ENCODE assay signal across 16 cellular contexts in the genomic region with DNA sequence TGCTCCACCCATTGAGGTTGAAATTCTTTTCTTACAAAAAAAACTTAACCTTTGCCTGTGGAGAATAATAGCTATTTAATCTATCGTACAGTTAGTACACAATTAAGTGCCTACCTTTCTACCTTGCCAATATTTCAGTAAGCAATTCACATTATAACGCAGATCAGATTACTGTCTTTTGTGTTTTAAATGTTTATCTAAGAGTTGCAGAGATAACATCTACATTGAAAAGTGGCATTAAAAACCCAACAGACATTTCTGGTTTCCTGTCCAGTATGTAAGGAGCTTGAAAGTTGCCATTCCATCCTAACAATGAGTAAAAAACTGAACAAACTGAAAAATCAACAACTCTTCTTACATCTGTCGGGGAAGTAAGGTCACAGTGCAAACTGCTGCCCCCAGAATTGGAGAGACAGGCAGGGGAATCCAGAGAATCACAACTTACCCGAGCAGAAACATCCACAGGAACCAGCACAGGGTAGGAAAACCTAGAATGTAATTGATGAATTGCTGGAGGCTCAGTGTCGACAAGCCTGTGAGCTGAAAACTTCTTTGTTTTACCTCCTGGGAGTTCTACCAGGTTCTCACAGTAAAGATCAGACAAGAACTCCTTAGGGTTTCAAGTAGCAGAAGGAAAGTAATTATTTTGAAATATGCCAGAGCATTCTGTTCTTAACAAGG. TPM values are rescaled to one million over a fixed set of nuclear protein-coding genes. Genes with fewer than 3 reads are reported as not detected.
DNase-seq lines count a peak whose midpoint lies in the region; ATAC-seq and TF ChIP-seq lines count a peak whose summit lies in the region.
"Had no signal": no experiment of that assay in that cellular context is flagged by ENCODE, and none has a peak within 500 bp of the region (broad histone marks: within the 10 kb centered on the region; RNA-seq: fewer than 3 reads in every experiment).

No MANE protein-coding gene starts in this region.

- no peak for TF ChIP-seq RAD21 in SK-N-SH (IDR thresholded peaks at IDR 0.05; ENCODE audit: low read length)

- WGBS in SK-N-SH (ENCODE audit: low lambda C conversion rate), result 17% methylated on average over 5 of the region's 5 CpGs

- H3K27ac ChIP-seq in SK-N-SH (ENCODE audit: low read depth in 2 of 2, low read length in 1 of 2), result no peak overlapping the region
- H3K27ac ChIP-seq in parathyroid adenoma, result no peak overlapping the region
- H3K27ac ChIP-seq: neutrophil, sigmoid colon, uterus had no signal

- H3K36me3 ChIP-seq in SK-N-SH (replicated peaks in 1 of 2; ENCODE audit: control insufficient read depth in 1 of 2, insufficient read depth in 2 of 2, low read length in 1 of 2) (no peaks in the 10 kb centered on the region), parathyroid adenoma (ENCODE audit: control insufficient read depth, insufficient read depth, low read length) (no peaks in the 10 kb centered on the region)
- H3K36me3 ChIP-seq: neutrophil, sigmoid colon, uterus had no signal

- ATAC-seq in SK-N-SH treated with all-trans-retinoic acid at 6 μM for 48 hours, result peak; percentile 82
- ATAC-seq: stimulated activated naive B cell treated with anti-CD40 and anti-IgM and Interleukin-4, amounts not matched to agents 10 μg/mL and 1 μg/mL and 100 μg/mL, for 72 hours had no signal

- DNase-seq in SK-N-SH, result no peak
- peak; percentile 45 for DNase-seq in NCI-H2196 (lab: John Stamatoyannopoulos, UW; ENCODE audit: unreplicated experiment)
- peak; percentile 5 for DNase-seq in dermis blood vessel endothelial cell
- DNase-seq in GM13976 (ENCODE audit: low spot score), result no peak
- no peak for DNase-seq in nucleus accumbens (lab: John Stamatoyannopoulos, UW)
- no peak for DNase-seq in DMS 273 (lab: John Stamatoyannopoulos, UW; ENCODE audit: unreplicated experiment)
- DNase-seq: CD4-positive, alpha-beta memory T cell; NCI-H524; sigmoid colon; stimulated activated naive B cell treated with anti-CD40 and anti-IgM and Interleukin-4, amounts not matched to agents 10 μg/mL and 1 μg/mL and 100 μg/mL, for 72 hours; T-helper 1 cell; uterus had no signal

- H3K9me2 ChIP-seq in SK-N-SH, result no peaks in the 10 kb centered on the region

- no peaks in the 10 kb centered on the region for H3F3A ChIP-seq in SK-N-SH (replicated peaks; ENCODE audit: insufficient read depth)

- in situ Hi-C loops in GM13976 (cut with MboI; ENCODE audit: low sequenced_read_pairs, unreplicated experiment), result no loop called here

- H3K4me1 ChIP-seq in SK-N-SH (ENCODE audit: control insufficient read depth in 1 of 2, insufficient read depth in 2 of 2, low read depth in 1 of 2, low read length in 1 of 2) (peaks cover 0 to 2% of the 10 kb centered on the region in 2 experiments; a peak in 1 of 4 replicates), parathyroid adenoma (peaks cover 3% of the 10 kb centered on the region)
- H3K4me1 ChIP-seq: sigmoid colon, uterus had no signal

- TF ChIP-seq EP300 in SK-N-SH (IDR thresholded peaks at IDR 0.05; ENCODE audit: borderline replicate concordance in 1 of 2, low read depth in 1 of 2, low read length in 1 of 2), result no peak

- no peaks in the 10 kb centered on the region for H3K27me3 ChIP-seq in SK-N-SH (ENCODE audit: insufficient read depth)
- no peaks in the 10 kb centered on the region for H3K27me3 ChIP-seq in parathyroid adenoma (ENCODE audit: control insufficient read depth, insufficient read depth, low read length)
- H3K27me3 ChIP-seq: neutrophil, sigmoid colon, uterus had no signal

- H2AFZ ChIP-seq in SK-N-SH (ENCODE audit: low read depth) (no peak overlapping the region), parathyroid adenoma (peak overlapping the region; percentile 53)

- H3K9ac ChIP-seq in SK-N-SH (no peak overlapping the region), parathyroid adenoma (no peak overlapping the region)

- H3K79me2 ChIP-seq in SK-N-SH (ENCODE audit: insufficient read depth), result no peaks in the 10 kb centered on the region
- H3K79me2 ChIP-seq in parathyroid adenoma, result no peaks in the 10 kb centered on the region

- no peak overlapping the region for H3K4me2 ChIP-seq in SK-N-SH
- no peak overlapping the region for H3K4me2 ChIP-seq in parathyroid adenoma (ENCODE audit: low read length)

- no peak overlapping the region for H3K4me3 ChIP-seq in SK-N-SH (ENCODE audit: low read depth in 2 of 2, low read length in 1 of 2)
- H3K4me3 ChIP-seq in parathyroid adenoma (ENCODE audit: low read depth, low read length), result no peak overlapping the region
- H3K4me3 ChIP-seq: lung, sigmoid colon, uterus had no signal

- TF ChIP-seq CTCF in SK-N-SH (IDR thresholded peaks at IDR 0.05) (no peak), parathyroid adenoma (IDR thresholded peaks at IDR 0.05) (no peak), GM13976 (IDR thresholded peaks at IDR 0.05; ENCODE audit: borderline replicate concordance, control extremely low read depth, extremely low read depth, insufficient read depth, missing control alignments) (no peak)

- H3K9me3 ChIP-seq in SK-N-SH (peaks cover 5% of the 10 kb centered on the region; the same call in 1 of the 2 replicates), parathyroid adenoma (ENCODE audit: control insufficient read depth, low read length) (no peaks in the 10 kb centered on the region)
- H3K9me3 ChIP-seq: neutrophil, sigmoid colon, uterus had no signal

- CTCF ChIA-PET in SK-N-SH (lab: Yijun Ruan, JAX), result interaction anchor here (1.1 to 1.5 kb wide), 2 partner anchors 10 to 37 kb away, joined by 3 read pairs; no protein-coding TSS in a partner anchor

- POLR2A ChIA-PET in SK-N-SH (lab: Yijun Ruan, JAX), result no interaction called here

- H4K20me1 ChIP-seq in SK-N-SH (ENCODE audit: insufficient read depth), result no peaks in the 10 kb centered on the region

TF ChIP-seq in SK-N-SH treated with all-trans-retinoic acid at 6 μM for 48 hours, 23 proteins besides CTCF, POLR2A, EP300 and RAD21:
- TF ChIP-seq PPARA (CRISPR knock-in tag; IDR thresholded peaks at IDR 0.05; ENCODE audit: borderline replicate concordance) (no peak), ARNTL (CRISPR knock-in tag; IDR thresholded peaks at IDR 0.05; ENCODE audit: borderline replicate concordance, low read depth) (no peak), CSDC2 (CRISPR knock-in tag; IDR thresholded peaks at IDR 0.05) (no peak), ISL1 (CRISPR knock-in tag; IDR thresholded peaks at IDR 0.05) (no peak), ZNF70 (CRISPR knock-in tag; IDR thresholded peaks at IDR 0.05) (no peak), TCF4 (CRISPR knock-in tag; IDR thresholded peaks at IDR 0.05; ENCODE audit: borderline replicate concordance) (no peak)
- TF ChIP-seq, protein P1, sequence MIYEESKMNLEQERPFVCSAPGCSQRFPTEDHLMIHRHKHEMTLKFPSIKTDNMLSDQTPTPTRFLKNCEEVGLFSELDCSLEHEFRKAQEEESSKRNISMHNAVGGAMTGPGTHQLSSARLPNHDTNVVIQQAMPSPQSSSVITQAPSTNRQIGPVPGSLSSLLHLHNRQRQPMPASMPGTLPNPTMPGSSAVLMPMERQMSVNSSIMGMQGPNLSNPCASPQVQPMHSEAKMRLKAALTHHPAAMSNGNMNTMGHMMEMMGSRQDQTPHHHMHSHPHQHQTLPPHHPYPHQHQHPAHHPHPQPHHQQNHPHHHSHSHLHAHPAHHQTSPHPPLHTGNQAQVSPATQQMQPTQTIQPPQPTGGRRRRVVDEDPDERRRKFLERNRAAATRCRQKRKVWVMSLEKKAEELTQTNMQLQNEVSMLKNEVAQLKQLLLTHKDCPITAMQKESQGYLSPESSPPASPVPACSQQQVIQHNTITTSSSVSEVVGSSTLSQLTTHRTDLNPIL (CRISPR knock-in tag; IDR thresholded peaks at IDR 0.05; ENCODE audit: low read depth), result no peak
TF ChIP-seq in SK-N-SH treated with all-trans-retinoic acid at 6 μM for 48 hours: peak in this region for 0.

TF ChIP-seq in SK-N-SH, 30 proteins besides CTCF, POLR2A, EP300 and RAD21:
- no peak for TF ChIP-seq ELF1 (IDR thresholded peaks at IDR 0.05)

RNA-seq across cellular contexts. Expression of a gene that starts 27.3 kb away (rescaled TPM):
- polyA plus RNA-seq in SK-N-SH (2012; rRNA removed), result 17.5 and 18.1 TPM in 2 replicates
- polyA plus RNA-seq in SK-N-SH (2012; cell fraction: cytosol; rRNA removed), result 20.2 and 23.3 TPM in 2 replicates
- 10.0 and 18.6 TPM in 2 replicates for polyA plus RNA-seq in SK-N-SH (2012; cell fraction: nucleus; rRNA removed)
- total RNA-seq in dermis blood vessel endothelial cell, result 57.3 and 97.2 TPM in 2 replicates

Comparison
In these comparisons a context has a peak if more than half of its experiments do, and no peak if none do; other contexts are left out.
1. DNase-seq: peak in NCI-H2196 (single experiment) and dermis blood vessel endothelial cell (single experiment); none in SK-N-SH (single experiment), GM13976 (single experiment), nucleus accumbens (0 of 56) and DMS 273 (single experiment).